In the genomic region with DNA sequence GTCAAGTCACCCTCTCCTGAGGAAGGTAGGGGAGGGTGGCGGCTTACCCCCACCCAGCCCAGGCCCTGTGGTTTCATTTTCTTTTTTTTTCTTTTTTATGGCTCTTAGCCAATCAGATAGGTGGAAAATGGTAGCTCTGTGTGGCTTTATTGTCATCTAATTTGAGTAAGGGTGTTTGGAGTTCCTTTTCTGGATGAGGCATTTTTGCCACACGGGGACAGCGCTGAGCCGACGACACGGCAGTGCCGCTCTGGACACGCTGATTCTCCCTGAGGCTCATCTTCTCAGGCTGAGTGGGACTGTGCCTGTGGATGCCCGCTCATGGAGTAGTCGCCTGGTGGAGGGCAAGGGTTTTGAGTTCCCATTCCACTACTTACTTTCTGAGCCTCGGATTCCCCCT, we compare ENCODE assay signal across 11 cellular contexts. TPM values are rescaled to one million over a fixed set of nuclear protein-coding genes. Genes with fewer than 3 reads are reported as not detected.
A peak's percentile ranks its signal among the peaks of the same experiment; 100 is the strongest.
DNase-seq lines count a peak whose midpoint lies in the region; ATAC-seq, FAIRE-seq and TF ChIP-seq lines count a peak whose summit lies in the region.
"Had no signal": no experiment of that assay in that cellular context is flagged by ENCODE, and none has a peak within 500 bp of the region (broad histone marks: within the 10 kb centered on the region; RNA-seq: fewer than 3 reads in every experiment).

No MANE protein-coding gene starts in this region.

- H4K5ac ChIP-seq in IMR-90 (ENCODE audit: low read depth, low read length), result no peak overlapping the region

- H3K36me3 ChIP-seq in IMR-90 (ENCODE audit: control insufficient read depth, insufficient read depth, low read length) (no peaks in the 10 kb centered on the region), K562 (ENCODE audit: control insufficient read depth, insufficient read depth, low read length) (no peaks in the 10 kb centered on the region), osteoblast (ENCODE audit: insufficient read depth, low read length) (no peaks in the 10 kb centered on the region)

- H3K79me2 ChIP-seq in K562 (ENCODE audit: control insufficient read depth, insufficient read depth, low read length) (no peaks in the 10 kb centered on the region), osteoblast (ENCODE audit: insufficient read depth, low read length) (no peaks in the 10 kb centered on the region)

- H4K8ac ChIP-seq in IMR-90 (ENCODE audit: low read depth in 2 of 2, low read length in 2 of 2), result no peak overlapping the region

- POLR2A ChIA-PET in IMR-90 (lab: Charles Lee; ENCODE audit: unreplicated experiment) (no interaction called here), K562 (lab: Yijun Ruan, JAX) (interaction anchor here (0.7 kb wide), 1 partner anchor 33 kb away, joined by 3 read pairs; no protein-coding TSS in a partner anchor)

- no peak overlapping the region for H3K18ac ChIP-seq in IMR-90 (ENCODE audit: low read depth, low read length)

- TF ChIP-seq CTCF in IMR-90 (conservative IDR thresholded peaks at IDR 0.05; ENCODE audit: low read depth, low read length), result peak; percentile 41
- peak; percentile 28 to 48 (median 29); a peak in 3 of 6 replicates for TF ChIP-seq CTCF in K562 (IDR thresholded peaks at IDR 0.05 in 2 of 3, conservative IDR thresholded peaks at IDR 0.05 in 1 of 3; ENCODE audit: insufficient read depth in 2 of 3, low read depth in 1 of 3, low read length in 3 of 3)
- TF ChIP-seq CTCF in osteoblast (IDR thresholded peaks at IDR 0.05; ENCODE audit: extremely low read depth, low read depth, low read length), result peak; percentile 37

- H2AK5ac ChIP-seq in IMR-90 (ENCODE audit: low read depth, low read length), result no peak overlapping the region

- H3K4me2 ChIP-seq in IMR-90 (ENCODE audit: low read depth, low read length) (no peak overlapping the region), K562 (ENCODE audit: insufficient read depth, low read length) (no peak overlapping the region), osteoblast (ENCODE audit: insufficient read depth, low read length) (no peak overlapping the region)

- FAIRE-seq in K562 (lab: Jason Lieb, UNC), result no peak
- FAIRE-seq: islet of Langerhans had no signal

- DNase-seq in Caki2 (ENCODE audit: low read depth) (peak; percentile 6), IMR-90 (no peak), K562 (ENCODE audit: extremely low read depth in 1 of 4, low spot score in 3 of 4) (peak in 2 of 4 experiments; percentile 10 to 14), osteoblast (ENCODE audit: insufficient read length, low spot score, missing footprints) (no peak), NCI-H446 (lab: John Stamatoyannopoulos, UW) (no peak), SKM-1 (lab: John Stamatoyannopoulos, UW; ENCODE audit: unreplicated experiment) (no peak), germinal center (ENCODE audit: low spot score) (no peak)
- DNase-seq: activated T-cell treated with anti-CD3 and anti-CD28 coated beads, Interleukin-2, amount 50 U/mL, for 48 hours; NCI-H1436 treated with DMSO at 0.1 percent for 48 hours had no signal

- peak; percentile 46; the same call in 1 of the 2 replicates for ATAC-seq in IMR-90 (ENCODE audit: low read depth)
- ATAC-seq in K562, result peak; percentile 55
- ATAC-seq in HG03039 (IDR thresholded peaks at IDR 0.05; ENCODE audit: unreplicated experiment), result no peak

- no peak overlapping the region for H2AK9ac ChIP-seq in IMR-90 (replicated peaks; ENCODE audit: low read depth, low read length, poor library complexity)

- no CpG with 5 or more reads among the region's 11 CpGs for WGBS in IMR-90 (ENCODE audit: extremely low coverage in 2 of 2, insufficient read length in 1 of 2), 2 experiments
- WGBS in K562 (ENCODE audit: insufficient coverage, low coverage, missing lambda C conversion rate), result 0% methylated on average over 10 of the region's 11 CpGs

- no peak for TF ChIP-seq POLR2A in IMR-90 (IDR thresholded peaks at IDR 0.05; ENCODE audit: low read depth, low read length)
- no peak for TF ChIP-seq POLR2A in K562 (conservative IDR thresholded peaks at IDR 0.05)

- H2BK120ac ChIP-seq in IMR-90 (ENCODE audit: low read depth, low read length), result no peak overlapping the region

- dilution Hi-C loops in IMR-90 (cut with HindIII; ENCODE audit: low sequenced_read_pairs, unreplicated experiment), result no loop called here

- H3K4me1 ChIP-seq in IMR-90 (ENCODE audit: control insufficient read depth, insufficient read depth, low read length) (no peaks in the 10 kb centered on the region), K562 (replicated peaks in 1 of 2; ENCODE audit: control insufficient read depth in 2 of 2, insufficient read depth in 2 of 2, low read length in 2 of 2) (peaks cover 0 to 3% of the 10 kb centered on the region in 2 experiments; a peak in 2 of 5 replicates), osteoblast (ENCODE audit: insufficient read depth, low read length) (no peaks in the 10 kb centered on the region)

- H3K27me3 ChIP-seq in IMR-90 (ENCODE audit: control insufficient read depth, insufficient read depth, low read length) (peaks cover 2% of the 10 kb centered on the region; the same call in 1 of the 2 replicates), K562 (ENCODE audit: control insufficient read depth in 2 of 2, insufficient read depth in 2 of 2, low read length in 2 of 2) (peaks cover 7 to 52% of the 10 kb centered on the region in 2 experiments), osteoblast (ENCODE audit: insufficient read depth, low read length) (no peaks in the 10 kb centered on the region)

- no peak for TF ChIP-seq RAD21 in IMR-90 (IDR thresholded peaks at IDR 0.05; ENCODE audit: low read length)
- TF ChIP-seq RAD21 in K562 (CRISPR knock-in tag; conservative IDR thresholded peaks at IDR 0.05 in 1 of 2, IDR thresholded peaks at IDR 0.05 in 1 of 2), result peak; percentile 27 to 46

- in situ Hi-C loops in Caki2 (cut with HindIII; ENCODE audit: low pct_unique_long_range_greater_than_20kb, low sequenced_read_pairs) (no loop called here), IMR-90 (cut with MboI; ENCODE audit: low sequenced_read_pairs) (loop anchor here (5.0 kb wide), 1 partner anchor 136 kb away; no protein-coding TSS in a partner anchor), K562 (cut with MboI) (no loop called here)

- intact Hi-C loops in IMR-90 (cut with micrococcal nuclease) (no loop called here), K562 (cut with micrococcal nuclease) (no loop called here)

- H3K14ac ChIP-seq in IMR-90 (replicated peaks; ENCODE audit: low read depth, low read length), result no peak overlapping the region

- no peak overlapping the region for H2BK5ac ChIP-seq in IMR-90 (ENCODE audit: low read depth, low read length, poor library complexity, severe bottlenecking)

- no peak overlapping the region for H4K91ac ChIP-seq in IMR-90 (ENCODE audit: insufficient read depth, low read depth, low read length)

- no peak overlapping the region for H2BK20ac ChIP-seq in IMR-90 (ENCODE audit: low read depth, low read length)

- no peak for TF ChIP-seq EP300 in K562 (IDR thresholded peaks at IDR 0.05; ENCODE audit: low read length)

- BruUV-seq in IMR-90 (replicated peaks; lab: Mats Ljungman, UMichigan) (no TSS peak), K562 (replicated peaks; lab: Mats Ljungman, UMichigan) (no TSS peak)

- no peak overlapping the region for H3K56ac ChIP-seq in IMR-90 (ENCODE audit: extremely low read depth, insufficient read depth, low read length)

- CTCF ChIA-PET in IMR-90 (lab: Yijun Ruan, JAX) (interaction anchor here (2.6 kb wide), 1 partner anchor 135 kb away, joined by 7 read pairs; no protein-coding TSS in a partner anchor), K562 (lab: Yijun Ruan, JAX; ENCODE audit: low intra/inter-chr PET ratio) (interaction anchor here (0.9 kb wide), 1 partner anchor 141 kb away, joined by 3 read pairs; no protein-coding TSS in a partner anchor)

- H2AFZ ChIP-seq in IMR-90 (replicated peaks; ENCODE audit: low read length, poor library complexity) (peak overlapping the region; percentile 32), K562 (ENCODE audit: low read depth, low read length) (no peak overlapping the region), osteoblast (ENCODE audit: low read length) (no peak overlapping the region)

- no peaks in the 10 kb centered on the region for H4K20me1 ChIP-seq in IMR-90 (ENCODE audit: insufficient read depth, low read length)
- no peaks in the 10 kb centered on the region for H4K20me1 ChIP-seq in K562 (replicated peaks; ENCODE audit: control insufficient read depth, insufficient read depth, low read length)
- H4K20me1 ChIP-seq in osteoblast (ENCODE audit: insufficient read depth, low read length), result no peaks in the 10 kb centered on the region

- no peak overlapping the region for H3K23ac ChIP-seq in IMR-90 (ENCODE audit: low read depth, low read length)

- H2BK15ac ChIP-seq in IMR-90 (ENCODE audit: low read depth, low read length), result no peak overlapping the region

- H3K9me1 ChIP-seq in IMR-90 (ENCODE audit: insufficient read depth, low read length) (no peaks in the 10 kb centered on the region; the same call in 1 of the 2 replicates), K562 (ENCODE audit: control insufficient read depth, insufficient read depth, low read length) (no peaks in the 10 kb centered on the region)

- no peaks in the 10 kb centered on the region for H3K79me1 ChIP-seq in IMR-90 (ENCODE audit: low read depth in 1 of 2, low read length in 2 of 2)

- H3K9ac ChIP-seq in IMR-90 (ENCODE audit: low read depth, low read length), result no peak overlapping the region
- no peak overlapping the region for H3K9ac ChIP-seq in K562 (ENCODE audit: insufficient read depth in 1 of 2, low read depth in 2 of 2, low read length in 2 of 2)

- no peak overlapping the region for H3K4me3 ChIP-seq in IMR-90 (ENCODE audit: insufficient read depth, low read depth, low read length)
- H3K4me3 ChIP-seq in K562, result no peak overlapping the region
- no peak overlapping the region for H3K4me3 ChIP-seq in osteoblast (ENCODE audit: insufficient read depth, low read length)

- no peaks in the 10 kb centered on the region for H3K9me3 ChIP-seq in IMR-90 (ENCODE audit: control insufficient read depth, insufficient read depth, low read length)
- no peaks in the 10 kb centered on the region for H3K9me3 ChIP-seq in K562 (replicated peaks; ENCODE audit: control insufficient read depth, insufficient read depth, low read depth, low read length)
- H3K9me3 ChIP-seq in osteoblast (ENCODE audit: low read depth, low read length), result no peaks in the 10 kb centered on the region

- no peak overlapping the region for H3K4ac ChIP-seq in IMR-90 (ENCODE audit: low read depth, low read length)

- H3K27ac ChIP-seq in IMR-90 (ENCODE audit: insufficient read depth, low read length) (no peak overlapping the region), K562 (ENCODE audit: extremely low read depth, low read depth, low read length) (no peak overlapping the region), osteoblast (ENCODE audit: low read depth, low read length) (no peak overlapping the region)

RNA-seq across cellular contexts. Expression of a gene that starts 37.6 kb away (rescaled TPM):
- 0.09 TPM in 1 of 2 replicates, not detected in the other for total RNA-seq in Caki2 (2014; rRNA removed; shearing (Covaris generic); ENCODE audit: low replicate concordance)
- total RNA-seq in IMR-90 (2012; rRNA removed) (not detected in 2 replicates), K562 (2014; rRNA removed) (not detected in 2 replicates), K562 (2014; rRNA removed; fragmentation: Illumina TruSeq; extraction: Trizol) (not detected in 2 replicates), K562 (2015; rRNA removed; fragmentation: Illumina TruSeq; extraction: Trizol) (not detected in 2 replicates), K562 (2021) (not detected in 2 replicates), osteoblast (under 0.01 TPM in 2 replicates)
- polyA plus RNA-seq in IMR-90 (2012; rRNA removed) (not detected in 2 replicates), K562 (2011; rRNA removed) (not detected in 2 replicates), K562 (2014; fragmentation: Illumina TruSeq; extraction: Trizol) (not detected in 2 replicates), K562 (2014; fragmentation: Nextera tagmentation; extraction: Ambion mirVana) (not detected), K562 (2014; rRNA removed) (not detected in 2 replicates)
- polyA plus RNA-seq in IMR-90 (2012; cell fraction: cytosol; rRNA removed), result not detected in 2 replicates
- 0.01 TPM in 1 of 2 replicates, not detected in the other for polyA plus RNA-seq in IMR-90 (2012; cell fraction: nucleus; rRNA removed; ENCODE audit: low replicate concordance)
- not detected in 2 replicates for total RNA-seq in K562 (2011; cell fraction: chromatin; rRNA removed; ENCODE audit: low replicate concordance)
- not detected in 2 replicates for total RNA-seq in K562 (2011; cell fraction: nucleolus; rRNA removed)
- total RNA-seq in K562 (2011; cell fraction: nucleoplasm; rRNA removed), result not detected in 2 replicates
- polyA plus RNA-seq in K562 (2011; cell fraction: cytosol; rRNA removed), result not detected in 2 replicates
- not detected in 2 replicates for polyA plus RNA-seq in K562 (2011; cell fraction: nucleus; rRNA removed)
- polyA plus RNA-seq in K562 (2012), result not detected in 2 replicates
- not detected in 2 replicates for polyA minus RNA-seq in K562 (2011; rRNA and poly(A)+ RNA removed)
- polyA minus RNA-seq in K562 (2011; cell fraction: cytosol; rRNA and poly(A)+ RNA removed), result not detected in 2 replicates
- polyA minus RNA-seq in K562 (2011; cell fraction: nucleus; rRNA and poly(A)+ RNA removed), result not detected in 2 replicates

RNA-seq across cellular contexts. Expression of a gene that starts 48.4 kb away (rescaled TPM):
- total RNA-seq in Caki2 (2014; rRNA removed; shearing (Covaris generic); ENCODE audit: low replicate concordance), result not detected in 2 replicates
- total RNA-seq in IMR-90 (2012; rRNA removed), result not detected in 2 replicates
- not detected in 2 replicates for polyA plus RNA-seq in IMR-90 (2012; rRNA removed)
- not detected in 2 replicates for polyA plus RNA-seq in IMR-90 (2012; cell fraction: cytosol; rRNA removed)
- not detected in 2 replicates for polyA plus RNA-seq in IMR-90 (2012; cell fraction: nucleus; rRNA removed; ENCODE audit: low replicate concordance)
- total RNA-seq in K562 (2011; cell fraction: chromatin; rRNA removed; ENCODE audit: low replicate concordance), result 0.14 TPM in 1 of 2 replicates, not detected in the other
- not detected in 2 replicates for total RNA-seq in K562 (2011; cell fraction: nucleolus; rRNA removed)
- total RNA-seq in K562 (2011; cell fraction: nucleoplasm; rRNA removed), result not detected in 2 replicates
- total RNA-seq in K562 (2014; rRNA removed), result not detected in 2 replicates
- total RNA-seq in K562 (2014; rRNA removed; fragmentation: Illumina TruSeq; extraction: Trizol), result not detected in 2 replicates
- total RNA-seq in K562 (2015; rRNA removed; fragmentation: Illumina TruSeq; extraction: Trizol), result not detected in 2 replicates
- total RNA-seq in K562 (2021), result 0.09 TPM in 1 of 2 replicates, not detected in the other
- polyA plus RNA-seq in K562 (2011; rRNA removed), result not detected in 2 replicates
- not detected in 2 replicates for polyA plus RNA-seq in K562 (2011; cell fraction: cytosol; rRNA removed)
- 0.06 TPM in 2 replicates for polyA plus RNA-seq in K562 (2011; cell fraction: nucleus; rRNA removed)
- polyA plus RNA-seq in K562 (2012), result 0.10 and 0.12 TPM in 2 replicates
- polyA plus RNA-seq in K562 (2014; fragmentation: Illumina TruSeq; extraction: Trizol), result 0.04 TPM in 1 of 2 replicates, not detected in the other
- polyA plus RNA-seq in K562 (2014; fragmentation: Nextera tagmentation; extraction: Ambion mirVana), result not detected
- 0.34 TPM in 1 of 2 replicates, not detected in the other for polyA plus RNA-seq in K562 (2014; rRNA removed)
- polyA minus RNA-seq in K562 (2011; rRNA and poly(A)+ RNA removed), result not detected in 2 replicates
- not detected in 2 replicates for polyA minus RNA-seq in K562 (2011; cell fraction: cytosol; rRNA and poly(A)+ RNA removed)
- not detected in 2 replicates for polyA minus RNA-seq in K562 (2011; cell fraction: nucleus; rRNA and poly(A)+ RNA removed)
- total RNA-seq in osteoblast, result not detected in 2 replicates
